In the genomic region with DNA sequence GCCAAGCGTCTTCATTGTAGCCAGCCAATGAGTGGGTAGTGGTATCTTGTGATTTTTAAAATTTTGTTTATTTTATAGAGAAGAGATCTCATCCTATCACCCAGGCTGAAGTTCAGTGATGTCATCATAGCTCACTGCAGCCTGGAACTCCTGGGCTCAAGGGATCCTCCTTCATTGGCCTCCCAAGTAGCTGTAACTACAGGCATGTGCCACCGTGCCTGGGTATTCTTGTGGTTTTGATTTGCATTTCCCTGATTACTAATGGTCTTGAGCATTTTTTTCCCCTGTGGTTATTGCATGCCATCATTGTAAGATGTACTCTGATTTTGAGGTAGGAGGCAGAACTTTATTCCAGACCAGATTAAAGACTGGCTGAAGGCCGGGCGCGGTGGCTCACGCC, we compare ENCODE assay signal across 16 cellular contexts. TPM values are rescaled to one million over a fixed set of nuclear protein-coding genes. Genes with fewer than 3 reads are reported as not detected.
DNase-seq lines count a peak whose midpoint lies in the region; ATAC-seq and TF ChIP-seq lines count a peak whose summit lies in the region.
"Had no signal": no experiment of that assay in that cellular context is flagged by ENCODE, and none has a peak within 500 bp of the region (broad histone marks: within the 10 kb centered on the region; RNA-seq: fewer than 3 reads in every experiment).

No MANE protein-coding gene starts in this region.

- peak overlapping the region in 1 of 7 donors; percentile 18 for H3K27ac Mint-ChIP-seq in CD14-positive monocyte
- H3K27ac Mint-ChIP-seq: effector memory CD8-positive, alpha-beta T cell had no signal

- intact Hi-C loops in CD14-positive monocyte (cut with micrococcal nuclease): loop anchor here (5.0 kb wide), 2 partner anchors 37 to 52 kb away; no protein-coding TSS in a partner anchor

- no peak overlapping the region for H3K4me3 ChIP-seq in fibroblast of mammary gland (ENCODE audit: control insufficient read depth, low read depth, low read length)
- H3K4me3 ChIP-seq: pancreas had no signal

- no peak for TF ChIP-seq CTCF in 22Rv1 (IDR thresholded peaks at IDR 0.05)
- TF ChIP-seq CTCF in fibroblast of mammary gland (conservative IDR thresholded peaks at IDR 0.05; ENCODE audit: control insufficient read depth, insufficient read depth, low read depth, low read length): no peak
- no peak for TF ChIP-seq CTCF in CD14-positive monocyte (IDR thresholded peaks at IDR 0.05)

- ATAC-seq in HG03159 (IDR thresholded peaks at IDR 0.05; ENCODE audit: unreplicated experiment): no peak
- ATAC-seq: effector memory CD8-positive, alpha-beta T cell; pancreas had no signal

- DNase-seq in EH (ENCODE audit: low read depth) (peak; percentile 75), RPMI7951 (ENCODE audit: low read depth) (peak; percentile 65), fibroblast of mammary gland (ENCODE audit: low read depth) (peak; percentile 69), occipital lobe (lab: John Stamatoyannopoulos, UW) (no peak), CD14-positive monocyte (ENCODE audit: low spot score) (no peak), NCI-H510A treated with DMSO at 0.1 percent for 48 hours (lab: John Stamatoyannopoulos, UW) (no peak)
- DNase-seq: activated naive CD4-positive, alpha-beta T cell; AML-193; effector memory CD8-positive, alpha-beta T cell; islet precursor cell; NCI-H1092; NCI-H2171 treated with DMSO at 0.1 percent for 48 hours; NK-92 treated with Interleukin-12 subunit alpha and Interleukin-12 subunit beta, amount 100 ng/mL, for 24 hours; pancreas had no signal

- H3K27ac ChIP-seq in 22Rv1: peak overlapping the region; percentile 97
- H3K27ac ChIP-seq: pancreas had no signal

- H3K27me3 Mint-ChIP-seq in CD14-positive monocyte (ENCODE audit: low read depth in 3 of 3): peaks cover 18 to 21% (median 19%) of the 10 kb centered on the region in 3 donors

- H3K9me3 Mint-ChIP-seq in CD14-positive monocyte: peaks cover 0 to 4% (median 0%) of the 10 kb centered on the region in 7 donors
- H3K9me3 Mint-ChIP-seq: effector memory CD8-positive, alpha-beta T cell had no signal

- H3K4me1 Mint-ChIP-seq in CD14-positive monocyte: peaks cover 20% of the 10 kb centered on the region

- H3K36me3 Mint-ChIP-seq in CD14-positive monocyte: peaks cover 0 to 3% of the 10 kb centered on the region in 2 donors

- no peak overlapping the region for H3K4me3 Mint-ChIP-seq in CD14-positive monocyte

RNA-seq across cellular contexts. Expression of a gene that starts 2.4 kb away (rescaled TPM):
- 0.68 and 2.2 TPM in 2 replicates for total RNA-seq in RPMI7951 (2014; rRNA removed; shearing (Covaris generic))
- total RNA-seq in occipital lobe: 16.5 TPM
- polyA plus RNA-seq in CD14-positive monocyte: 1 to 10 TPM; 1.7 to 2.1 TPM

RNA-seq across cellular contexts. Expression of a gene that starts 13.9 kb away (rescaled TPM):
- 15.3 and 18.3 TPM in 2 replicates for total RNA-seq in RPMI7951 (2014; rRNA removed; shearing (Covaris generic))
- 71.7 TPM for total RNA-seq in occipital lobe
- 10 to 100 TPM in 1 of 2 donors, 1 to 10 TPM in 1; 9.1 to 10.3 TPM for polyA plus RNA-seq in CD14-positive monocyte

RNA-seq across cellular contexts. Expression of a gene that starts 21.8 kb away (rescaled TPM):
- 27.6 and 37.1 TPM in 2 replicates for total RNA-seq in RPMI7951 (2014; rRNA removed; shearing (Covaris generic))
- total RNA-seq in occipital lobe: 46.0 TPM
- 10 to 100 TPM; 38.2 to 70.5 TPM for polyA plus RNA-seq in CD14-positive monocyte

RNA-seq across cellular contexts. Expression of a gene that starts 59.1 kb away (rescaled TPM):
- 1.8 TPM in 2 replicates for total RNA-seq in RPMI7951 (2014; rRNA removed; shearing (Covaris generic))
- total RNA-seq in occipital lobe: 21.8 TPM
- not detected for polyA plus RNA-seq in CD14-positive monocyte

Comparison
In these comparisons a context has a peak if more than half of its experiments do, and no peak if none do; other contexts are left out.
1. DNase-seq: peak in EH (single experiment), RPMI7951 (single experiment) and fibroblast of mammary gland (single experiment); none in occipital lobe (single experiment), CD14-positive monocyte (single experiment) and NCI-H510A treated with DMSO at 0.1 percent for 48 hours (single experiment).